In the genomic region with DNA sequence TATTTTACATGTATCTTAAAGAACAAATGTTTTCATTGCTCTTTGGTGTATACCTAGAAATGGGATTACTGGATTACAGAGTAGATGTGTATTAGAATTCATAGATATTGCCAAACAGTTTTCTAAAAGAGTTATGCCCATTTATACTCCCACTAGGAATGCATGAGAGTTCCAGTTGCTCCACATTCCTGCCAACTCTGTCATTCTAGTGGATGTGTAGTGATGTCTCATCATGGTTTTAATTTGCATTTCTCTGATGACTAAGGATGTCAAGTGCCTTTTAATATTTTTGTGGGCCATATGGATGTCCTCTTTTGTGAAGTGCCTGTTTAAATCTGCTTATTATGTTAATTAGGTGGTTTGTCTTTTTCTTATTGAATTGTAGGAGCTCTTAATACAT, we compare ENCODE assay signal across 29 cellular contexts.
DNase-seq lines count a peak whose midpoint lies in the region; ATAC-seq and TF ChIP-seq lines count a peak whose summit lies in the region.
"Had no signal": no experiment of that assay in that cellular context is flagged by ENCODE, and none has a peak within 500 bp of the region (broad histone marks: within the 10 kb centered on the region; RNA-seq: fewer than 3 reads in every experiment).

No MANE protein-coding gene starts in this region.

- no peaks in the 10 kb centered on the region for H3K36me3 ChIP-seq in IMR-90 (ENCODE audit: control insufficient read depth, insufficient read depth, low read length)
- H3K36me3 ChIP-seq: colonic mucosa, right atrium auricular region, vagina had no signal

- dilution Hi-C loops in IMR-90 (cut with HindIII; ENCODE audit: low sequenced_read_pairs, unreplicated experiment), result no loop called here

- H3K27ac Mint-ChIP-seq in activated T-cell treated with anti-CD3 and anti-CD28 coated beads, Interleukin-2, amount 50 U/mL, for 72 hours, result no peak overlapping the region
- H3K27ac Mint-ChIP-seq: activated naive CD8-positive, alpha-beta T cell; brain; endodermal cell; naive B cell had no signal

- H3K79me1 ChIP-seq in IMR-90 (ENCODE audit: low read depth in 1 of 2, low read length in 2 of 2), result no peaks in the 10 kb centered on the region

- CTCF ChIA-PET in IMR-90 (lab: Yijun Ruan, JAX), result no interaction called here

- H3K18ac ChIP-seq in IMR-90 (ENCODE audit: low read depth, low read length), result no peak overlapping the region

- no peak for TF ChIP-seq POLR2A in IMR-90 (IDR thresholded peaks at IDR 0.05; ENCODE audit: low read depth, low read length)

- H3K9me3 Mint-ChIP-seq in activated T-cell treated with anti-CD3 and anti-CD28 coated beads, Interleukin-2, amount 50 U/mL, for 72 hours, result no peaks in the 10 kb centered on the region
- H3K9me3 Mint-ChIP-seq: naive B cell had no signal

- H3K4me3 Mint-ChIP-seq in activated T-cell treated with anti-CD3 and anti-CD28 coated beads, Interleukin-2, amount 50 U/mL, for 72 hours, result no peak overlapping the region
- H3K4me3 Mint-ChIP-seq: activated naive CD8-positive, alpha-beta T cell; brain; endodermal cell; naive B cell had no signal

- no peak overlapping the region for H3K4ac ChIP-seq in IMR-90 (ENCODE audit: low read depth, low read length)

- no peak overlapping the region for H2BK20ac ChIP-seq in IMR-90 (ENCODE audit: low read depth, low read length)

- no peaks in the 10 kb centered on the region for H4K20me1 ChIP-seq in IMR-90 (ENCODE audit: insufficient read depth, low read length)

- no peak overlapping the region for H3K9ac ChIP-seq in IMR-90 (ENCODE audit: low read depth, low read length)

- no peaks in the 10 kb centered on the region for H3K9me1 ChIP-seq in IMR-90 (ENCODE audit: insufficient read depth, low read length)

- no peak overlapping the region for H2AFZ ChIP-seq in IMR-90 (replicated peaks; ENCODE audit: low read length, poor library complexity)

- no peak for TF ChIP-seq CTCF in AG10803 (conservative IDR thresholded peaks at IDR 0.05; ENCODE audit: low read length)
- TF ChIP-seq CTCF in IMR-90 (conservative IDR thresholded peaks at IDR 0.05; ENCODE audit: low read depth, low read length), result no peak

- H3K4me3 ChIP-seq in AG10803 (ENCODE audit: low read length), result no peak overlapping the region
- H3K4me3 ChIP-seq in IMR-90 (ENCODE audit: insufficient read depth, low read depth, low read length), result no peak overlapping the region
- H3K4me3 ChIP-seq: colonic mucosa, GM12878, right atrium auricular region, vagina had no signal

- in situ Hi-C loops in IMR-90 (cut with MboI; ENCODE audit: low sequenced_read_pairs), result no loop called here

- H4K8ac ChIP-seq in IMR-90 (ENCODE audit: low read depth in 2 of 2, low read length in 2 of 2), result no peak overlapping the region

- H3K23ac ChIP-seq in IMR-90 (ENCODE audit: low read depth, low read length), result no peak overlapping the region

- no peak overlapping the region for H4K5ac ChIP-seq in IMR-90 (ENCODE audit: low read depth, low read length)

- H3K27ac ChIP-seq in IMR-90 (ENCODE audit: insufficient read depth, low read length), result no peak overlapping the region
- H3K27ac ChIP-seq: colonic mucosa, right atrium auricular region, vagina had no signal

- no peak overlapping the region for H3K14ac ChIP-seq in IMR-90 (replicated peaks; ENCODE audit: low read depth, low read length)

- H3K27me3 ChIP-seq in IMR-90 (ENCODE audit: control insufficient read depth, insufficient read depth, low read length), result no peaks in the 10 kb centered on the region
- H3K27me3 ChIP-seq: colonic mucosa, right atrium auricular region, vagina had no signal

- no peak overlapping the region for H2BK120ac ChIP-seq in IMR-90 (ENCODE audit: low read depth, low read length)

- H4K91ac ChIP-seq in IMR-90 (ENCODE audit: insufficient read depth, low read depth, low read length), result no peak overlapping the region

- H3K9me3 ChIP-seq in IMR-90 (ENCODE audit: control insufficient read depth, insufficient read depth, low read length), result no peaks in the 10 kb centered on the region
- H3K9me3 ChIP-seq: colonic mucosa, vagina had no signal

- peak; percentile 62 for DNase-seq in AG10803 (ENCODE audit: low read depth)
- peak; percentile 66 for DNase-seq in IMR-90
- peak; percentile 33 for DNase-seq in astrocyte of the hippocampus (ENCODE audit: low read depth, low spot score)
- peak; percentile 22 for DNase-seq in iris pigment epithelial cell (ENCODE audit: low read depth)
- DNase-seq in NOMO-1 treated with dmso at 0.1 percent for 144 hours (lab: John Stamatoyannopoulos, UW; ENCODE audit: unreplicated experiment), result no peak
- DNase-seq in activated T-cell treated with anti-CD3 and anti-CD28 coated beads, Interleukin-2, amount 50 U/mL, for 72 hours, result no peak
- DNase-seq: ACHN; activated CD4-positive, alpha-beta T cell treated with anti-CD3 and anti-CD28 coated beads for 1 hour; activated T-cell treated with anti-CD3 and anti-CD28 coated beads, Interleukin-2, amount 50 U/mL, for 48 hours; colonic mucosa; endodermal cell; GF-D8; hippocampal formation; Karpas-422; mesenchymal stem cell; naive B cell; NCI-H1092 treated with DMSO at 0.1 percent for 48 hours; NCI-H2029 treated with DMSO at 0.1 percent for 48 hours; NCI-H446 treated with DMSO at 0.1 percent for 48 hours; stimulated activated CD4-positive, alpha-beta T cell treated with anti-CD3 and anti-CD28 coated beads, Interleukin-12 subunit alpha, Interleukin-12 subunit beta, amount 100 ng/mL, for 4 hours; stimulated activated CD8-positive, alpha-beta memory T cell treated with anti-CD3 and anti-CD28 coated beads, Interleukin-4, amount 100 ng/mL, for 48 hours; substantia nigra had no signal

- intact Hi-C loops in IMR-90 (cut with micrococcal nuclease), result no loop called here

- H2BK15ac ChIP-seq in IMR-90 (ENCODE audit: low read depth, low read length), result no peak overlapping the region

- H2BK5ac ChIP-seq in IMR-90 (ENCODE audit: low read depth, low read length, poor library complexity, severe bottlenecking), result no peak overlapping the region

- no peak overlapping the region for H2AK5ac ChIP-seq in IMR-90 (ENCODE audit: low read depth, low read length)

- ATAC-seq in IMR-90 (ENCODE audit: low read depth), result no peak
- ATAC-seq in HG03095 (IDR thresholded peaks at IDR 0.05; ENCODE audit: unreplicated experiment), result no peak
- no peak for ATAC-seq in activated T-cell treated with anti-CD3 and anti-CD28 coated beads, Interleukin-2, amount 50 U/mL, for 72 hours (replicated peaks in 1 of 2)
- ATAC-seq in GM21576 (IDR thresholded peaks at IDR 0.05; ENCODE audit: unreplicated experiment), result no peak
- ATAC-seq: GM12878 had no signal

- no peaks in the 10 kb centered on the region for H3K4me1 ChIP-seq in IMR-90 (ENCODE audit: control insufficient read depth, insufficient read depth, low read length)
- H3K4me1 ChIP-seq: colonic mucosa, vagina had no signal

- no peak overlapping the region for H2AK9ac ChIP-seq in IMR-90 (replicated peaks; ENCODE audit: low read depth, low read length, poor library complexity)

- H3K27me3 Mint-ChIP-seq in activated T-cell treated with anti-CD3 and anti-CD28 coated beads, Interleukin-2, amount 50 U/mL, for 72 hours (ENCODE audit: low read depth), result no peaks in the 10 kb centered on the region
- H3K27me3 Mint-ChIP-seq: activated naive CD8-positive, alpha-beta T cell; naive B cell had no signal

- H3K56ac ChIP-seq in IMR-90 (ENCODE audit: extremely low read depth, insufficient read depth, low read length), result no peak overlapping the region

- TF ChIP-seq RAD21 in IMR-90 (IDR thresholded peaks at IDR 0.05; ENCODE audit: low read length), result no peak

- no peaks in the 10 kb centered on the region for H3K36me3 Mint-ChIP-seq in activated T-cell treated with anti-CD3 and anti-CD28 coated beads, Interleukin-2, amount 50 U/mL, for 72 hours (ENCODE audit: insufficient read depth in 2 of 2)
- H3K36me3 Mint-ChIP-seq: brain, naive B cell had no signal

- POLR2A ChIA-PET in IMR-90 (lab: Charles Lee; ENCODE audit: unreplicated experiment), result no interaction called here

- H3K4me1 Mint-ChIP-seq in activated T-cell treated with anti-CD3 and anti-CD28 coated beads, Interleukin-2, amount 50 U/mL, for 72 hours (ENCODE audit: low read depth), result no peaks in the 10 kb centered on the region
- H3K4me1 Mint-ChIP-seq: brain had no signal

- H3K4me2 ChIP-seq in IMR-90 (ENCODE audit: low read depth, low read length), result no peak overlapping the region

- no TSS peak for BruUV-seq in IMR-90 (replicated peaks; lab: Mats Ljungman, UMichigan)

TF ChIP-seq in IMR-90, 13 proteins besides CTCF, POLR2A, EP300 and RAD21:
- TF ChIP-seq RFX5 (IDR thresholded peaks at IDR 0.05; ENCODE audit: low read depth, low read length) (no peak), RCOR1 (IDR thresholded peaks at IDR 0.05; ENCODE audit: insufficient replicate concordance, low read length) (no peak), CEBPB (IDR thresholded peaks at IDR 0.05; ENCODE audit: low read depth, low read length) (no peak), CHD1 (IDR thresholded peaks at IDR 0.05; ENCODE audit: low read depth, low read length) (no peak), FOS (IDR thresholded peaks at IDR 0.05; ENCODE audit: low read depth, low read length) (no peak), NFE2L2 (IDR thresholded peaks at IDR 0.05; ENCODE audit: low read depth, low read length) (no peak), BHLHE40 (IDR thresholded peaks at IDR 0.05; ENCODE audit: low read depth, low read length) (no peak), MAZ (IDR thresholded peaks at IDR 0.05; ENCODE audit: borderline replicate concordance, low read depth, low read length) (no peak), MXI1 (IDR thresholded peaks at IDR 0.05; ENCODE audit: borderline replicate concordance, low read depth, low read length) (no peak), SMC3 (IDR thresholded peaks at IDR 0.05; ENCODE audit: low read depth, low read length) (no peak)
- TF ChIP-seq, protein P1, sequence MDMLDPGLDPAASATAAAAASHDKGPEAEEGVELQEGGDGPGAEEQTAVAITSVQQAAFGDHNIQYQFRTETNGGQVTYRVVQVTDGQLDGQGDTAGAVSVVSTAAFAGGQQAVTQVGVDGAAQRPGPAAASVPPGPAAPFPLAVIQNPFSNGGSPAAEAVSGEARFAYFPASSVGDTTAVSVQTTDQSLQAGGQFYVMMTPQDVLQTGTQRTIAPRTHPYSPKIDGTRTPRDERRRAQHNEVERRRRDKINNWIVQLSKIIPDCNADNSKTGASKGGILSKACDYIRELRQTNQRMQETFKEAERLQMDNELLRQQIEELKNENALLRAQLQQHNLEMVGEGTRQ (IDR thresholded peaks at IDR 0.05; ENCODE audit: low read depth, low read length), result no peak
- TF ChIP-seq, protein P2, sequence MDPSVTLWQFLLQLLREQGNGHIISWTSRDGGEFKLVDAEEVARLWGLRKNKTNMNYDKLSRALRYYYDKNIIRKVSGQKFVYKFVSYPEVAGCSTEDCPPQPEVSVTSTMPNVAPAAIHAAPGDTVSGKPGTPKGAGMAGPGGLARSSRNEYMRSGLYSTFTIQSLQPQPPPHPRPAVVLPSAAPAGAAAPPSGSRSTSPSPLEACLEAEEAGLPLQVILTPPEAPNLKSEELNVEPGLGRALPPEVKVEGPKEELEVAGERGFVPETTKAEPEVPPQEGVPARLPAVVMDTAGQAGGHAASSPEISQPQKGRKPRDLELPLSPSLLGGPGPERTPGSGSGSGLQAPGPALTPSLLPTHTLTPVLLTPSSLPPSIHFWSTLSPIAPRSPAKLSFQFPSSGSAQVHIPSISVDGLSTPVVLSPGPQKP (IDR thresholded peaks at IDR 0.05; ENCODE audit: borderline replicate concordance, low read depth, low read length), result no peak

Comparison
In these comparisons a context has a peak if more than half of its experiments do, and no peak if none do; other contexts are left out.
1. DNase-seq: peak in AG10803 (single experiment), IMR-90 (single experiment), astrocyte of the hippocampus (single experiment) and iris pigment epithelial cell (single experiment); none in NOMO-1 treated with dmso at 0.1 percent for 144 hours (single experiment) and activated T-cell treated with anti-CD3 and anti-CD28 coated beads, Interleukin-2, amount 50 U/mL, for 72 hours (0 of 2).